In the genomic region with DNA sequence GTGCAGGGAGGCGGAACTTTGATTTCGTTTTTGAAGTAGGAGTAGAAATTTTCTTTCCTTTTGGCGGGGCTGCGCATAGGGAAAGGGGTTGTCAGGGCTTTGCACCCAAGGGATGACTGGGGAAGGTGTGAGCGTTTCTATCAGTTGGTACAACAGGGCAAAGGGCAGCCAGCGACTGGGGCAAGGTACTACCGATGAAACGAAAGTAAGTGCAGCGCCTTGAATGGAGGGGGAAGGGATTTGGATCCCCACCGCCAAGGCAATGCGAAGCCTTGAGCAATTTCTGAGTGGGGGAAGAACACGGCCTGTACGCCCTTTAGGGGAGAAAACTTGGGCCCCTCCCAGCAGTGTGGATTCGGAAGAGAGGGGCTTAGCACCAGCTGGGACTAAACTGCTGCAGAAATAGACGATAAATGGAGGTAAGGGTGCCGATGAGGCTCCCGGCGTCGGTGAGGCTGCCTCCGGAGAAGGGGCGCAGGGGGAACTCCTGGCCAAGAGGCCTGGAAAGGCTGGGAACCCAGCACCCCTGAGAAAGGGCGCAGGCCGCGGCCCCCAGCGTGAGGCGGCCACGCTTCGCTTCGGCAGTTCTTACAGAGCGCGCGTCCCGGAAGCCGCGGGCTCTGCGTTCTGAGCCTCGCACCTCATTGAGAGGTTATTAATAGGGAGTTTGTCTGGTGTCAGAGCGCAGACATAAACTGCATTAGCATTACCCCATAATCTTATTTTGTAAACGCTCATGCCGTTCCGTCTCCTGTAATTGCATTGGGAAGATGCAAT, we compare ENCODE assay signal across 9 cellular contexts. TPM values are rescaled to one million over a fixed set of nuclear protein-coding genes. Genes with fewer than 3 reads are reported as not detected.
DNase-seq lines count a peak whose midpoint lies in the region; ATAC-seq and TF ChIP-seq lines count a peak whose summit lies in the region.
"Had no signal": no experiment of that assay in that cellular context is flagged by ENCODE, and none has a peak within 500 bp of the region (broad histone marks: within the 10 kb centered on the region; RNA-seq: fewer than 3 reads in every experiment).

No MANE protein-coding gene starts in this region.

- H3K27ac Mint-ChIP-seq in activated CD8-positive, alpha-beta memory T cell treated with anti-CD3 and anti-CD28 coated beads, Interleukin-2, amount 10 ng/mL, durations not matched to agents 7 days and 5 days: peak overlapping the region; percentile 70
- H3K27ac Mint-ChIP-seq in osteocyte (ENCODE audit: unreplicated experiment): no peak overlapping the region

- ATAC-seq in activated CD8-positive, alpha-beta memory T cell treated with anti-CD3 and anti-CD28 coated beads, Interleukin-2, amount 10 ng/mL, durations not matched to agents 7 days and 5 days: peak; percentile 88
- ATAC-seq in left cardiac atrium (peak; percentile 48 to 66), HG02870 (IDR thresholded peaks at IDR 0.05; ENCODE audit: unreplicated experiment) (no peak)

- intact Hi-C loops in left cardiac atrium (cut with DNase I): no loop called here

- DNase-seq in DMS153 treated with DMSO at 0.1 percent for 48 hours (lab: John Stamatoyannopoulos, UW; ENCODE audit: unreplicated experiment) (peak; percentile 39), DMS153 (lab: John Stamatoyannopoulos, UW) (no peak), left cardiac atrium (no peak), osteocyte (ENCODE audit: extremely low spot score, unreplicated experiment) (no peak), ecto neural progenitor cell (ENCODE audit: low spot score) (no peak)
- DNase-seq in activated CD8-positive, alpha-beta memory T cell treated with anti-CD3 and anti-CD28 coated beads, Interleukin-2, amount 10 ng/mL, durations not matched to agents 7 days and 5 days: peak; percentile 57

- H3K36me3 Mint-ChIP-seq in activated CD8-positive, alpha-beta memory T cell treated with anti-CD3 and anti-CD28 coated beads, Interleukin-2, amount 10 ng/mL, durations not matched to agents 7 days and 5 days: no peaks in the 10 kb centered on the region
- no peaks in the 10 kb centered on the region for H3K36me3 Mint-ChIP-seq in osteocyte (ENCODE audit: unreplicated experiment)

- H3K9me3 Mint-ChIP-seq in activated CD8-positive, alpha-beta memory T cell treated with anti-CD3 and anti-CD28 coated beads, Interleukin-2, amount 10 ng/mL, durations not matched to agents 7 days and 5 days (ENCODE audit: low read depth): no peaks in the 10 kb centered on the region
- H3K9me3 Mint-ChIP-seq in osteocyte (ENCODE audit: unreplicated experiment): no peaks in the 10 kb centered on the region

- H3K4me1 Mint-ChIP-seq in activated CD8-positive, alpha-beta memory T cell treated with anti-CD3 and anti-CD28 coated beads, Interleukin-2, amount 10 ng/mL, durations not matched to agents 7 days and 5 days: peaks cover 23% of the 10 kb centered on the region
- H3K4me1 Mint-ChIP-seq in osteocyte (ENCODE audit: unreplicated experiment): peaks cover 4% of the 10 kb centered on the region

- peak overlapping the region; percentile 19 to 53 (median 30) for H3K4me3 ChIP-seq in skin epidermis

- H3K4me3 Mint-ChIP-seq in activated CD8-positive, alpha-beta memory T cell treated with anti-CD3 and anti-CD28 coated beads, Interleukin-2, amount 10 ng/mL, durations not matched to agents 7 days and 5 days: peak overlapping the region; percentile 77
- no peak overlapping the region for H3K4me3 Mint-ChIP-seq in osteocyte (ENCODE audit: unreplicated experiment)

- TF ChIP-seq CTCF in osteocyte (IDR thresholded peaks at IDR 0.05): no peak

- peak overlapping the region in 1 of 21 experiments; percentile 26 for H3K27ac ChIP-seq in skin epidermis
- H3K27ac ChIP-seq: 22Rv1 had no signal

- CTCF ChIA-PET in activated CD8-positive, alpha-beta memory T cell treated with anti-CD3 and anti-CD28 coated beads, Interleukin-2, amount 10 ng/mL, durations not matched to agents 7 days and 5 days (lab: Charles Lee): interaction anchor here (2.0 to 9.4 kb wide), 2 partner anchors 20 to 26 kb away, joined by 7 to 95 read pairs; no protein-coding TSS in a partner anchor

- H3K27me3 Mint-ChIP-seq in activated CD8-positive, alpha-beta memory T cell treated with anti-CD3 and anti-CD28 coated beads, Interleukin-2, amount 10 ng/mL, durations not matched to agents 7 days and 5 days: peaks cover 78% of the 10 kb centered on the region
- H3K27me3 Mint-ChIP-seq in osteocyte (ENCODE audit: unreplicated experiment): peaks cover 81% of the 10 kb centered on the region

RNA-seq across cellular contexts. Expression of gene TLX1, which starts 10.0 kb away (rescaled TPM):
- not detected for total RNA-seq in activated CD8-positive, alpha-beta memory T cell treated with anti-CD3 and anti-CD28 coated beads, Interleukin-2, amount 10 ng/mL, durations not matched to agents 7 days and 5 days
- total RNA-seq in left cardiac atrium (under 1 TPM in 1 of 2 donors, not detected in 1; 0.21 TPM), osteocyte (not detected in 2 replicates)

RNA-seq across cellular contexts. Expression of gene KAZALD1, which starts 59.3 kb away (rescaled TPM):
- total RNA-seq in activated CD8-positive, alpha-beta memory T cell treated with anti-CD3 and anti-CD28 coated beads, Interleukin-2, amount 10 ng/mL, durations not matched to agents 7 days and 5 days: under 1 TPM in 1 of 2 experiments, not detected in 1; 0.30 TPM
- total RNA-seq in left cardiac atrium (1 to 10 TPM; 7.1 to 7.2 TPM), osteocyte (43.0 and 49.0 TPM in 2 replicates)

Comparison
In these comparisons a context has a peak if more than half of its experiments do, and no peak if none do; other contexts are left out.
1. DNase-seq: peak in DMS153 treated with DMSO at 0.1 percent for 48 hours (single experiment) and activated CD8-positive, alpha-beta memory T cell treated with anti-CD3 and anti-CD28 coated beads, Interleukin-2, amount 10 ng/mL, durations not matched to agents 7 days and 5 days (single experiment); none in DMS153 (single experiment), left cardiac atrium (single experiment), osteocyte (single experiment) and ecto neural progenitor cell (single experiment).
2. RNA of gene KAZALD1, which starts 59.3 kb away (total RNA-seq): 43.0 to 49.0 TPM in osteocyte and 7.1 to 7.2 TPM in left cardiac atrium; 0.30 TPM in activated CD8-positive, alpha-beta memory T cell treated with anti-CD3 and anti-CD28 coated beads, Interleukin-2, amount 10 ng/mL, durations not matched to agents 7 days and 5 days; every median in the first group is over 4 times any median in the second.